Comparison of ENCODE assay signal across 2 cellular contexts in the genomic region with DNA sequence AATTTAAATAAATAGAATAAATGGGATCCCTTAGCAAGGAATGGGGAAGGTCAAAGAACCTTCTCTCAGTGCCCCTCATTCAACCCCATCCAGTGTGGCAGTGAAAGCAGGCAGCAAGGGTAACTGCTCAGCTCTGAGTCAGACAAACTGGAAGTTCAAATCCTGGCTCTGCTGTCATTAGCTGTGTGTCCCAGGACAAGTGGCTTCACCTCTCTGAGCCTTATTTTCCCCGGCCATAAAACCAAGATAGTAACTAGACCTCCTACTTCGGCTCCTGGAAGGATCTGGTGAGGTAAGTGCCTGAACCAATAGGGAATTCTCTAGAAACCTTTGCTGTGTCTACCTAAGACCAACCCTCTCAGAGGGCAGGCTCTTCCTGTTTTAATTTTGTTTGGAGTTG.
TF ChIP-seq lines count a peak whose summit lies in the region.

No MANE protein-coding gene starts in this region.

TF ChIP-seq in A549, 52 proteins besides CTCF, POLR2A, EP300 and RAD21:
- TF ChIP-seq ZFP36 (IDR thresholded peaks at IDR 0.05; ENCODE audit: borderline replicate concordance, partially characterized antibody), result peak; percentile 32
- no peak for TF ChIP-seq HMGXB4 (CRISPR knock-in tag; IDR thresholded peaks at IDR 0.05; ENCODE audit: borderline replicate concordance)

TF ChIP-seq in H1, 55 proteins besides CTCF, POLR2A, EP300 and RAD21:
- TF ChIP-seq SIX5 (IDR thresholded peaks at IDR 0.05; ENCODE audit: low read depth, low read length) (no peak), SRF (IDR thresholded peaks at IDR 0.05; ENCODE audit: low read depth, low read length) (no peak), TCF12 (IDR thresholded peaks at IDR 0.05; ENCODE audit: low read depth, low read length) (no peak), YY1 (IDR thresholded peaks at IDR 0.05; ENCODE audit: low read depth, low read length) (no peak), NRF1 (IDR thresholded peaks at IDR 0.05; ENCODE audit: low read depth, low read length) (no peak), EZH2 (IDR thresholded peaks at IDR 0.05; ENCODE audit: low read depth, low read length, severe bottlenecking) (no peak), CREB1 (IDR thresholded peaks at IDR 0.05) (no peak), CBX8 (IDR thresholded peaks at IDR 0.05; ENCODE audit: borderline replicate concordance, low read depth, low read length) (no peak), BCL11A (IDR thresholded peaks at IDR 0.05; ENCODE audit: low read depth in 2 of 2, low read length in 2 of 2) (no peak)
- TF ChIP-seq, protein P1, sequence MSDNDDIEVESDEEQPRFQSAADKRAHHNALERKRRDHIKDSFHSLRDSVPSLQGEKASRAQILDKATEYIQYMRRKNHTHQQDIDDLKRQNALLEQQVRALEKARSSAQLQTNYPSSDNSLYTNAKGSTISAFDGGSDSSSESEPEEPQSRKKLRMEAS (IDR thresholded peaks at IDR 0.05), result no peak
- TF ChIP-seq, protein P2, sequence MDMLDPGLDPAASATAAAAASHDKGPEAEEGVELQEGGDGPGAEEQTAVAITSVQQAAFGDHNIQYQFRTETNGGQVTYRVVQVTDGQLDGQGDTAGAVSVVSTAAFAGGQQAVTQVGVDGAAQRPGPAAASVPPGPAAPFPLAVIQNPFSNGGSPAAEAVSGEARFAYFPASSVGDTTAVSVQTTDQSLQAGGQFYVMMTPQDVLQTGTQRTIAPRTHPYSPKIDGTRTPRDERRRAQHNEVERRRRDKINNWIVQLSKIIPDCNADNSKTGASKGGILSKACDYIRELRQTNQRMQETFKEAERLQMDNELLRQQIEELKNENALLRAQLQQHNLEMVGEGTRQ (IDR thresholded peaks at IDR 0.05; ENCODE audit: low read length), result no peak
